Comparison of ENCODE assay signal across 9 cellular contexts in genomic region chr12:110555509-110556406, GRCh38. TPM values are rescaled to one million over a fixed set of nuclear protein-coding genes. Genes with fewer than 3 reads are reported as not detected.
DNase-seq lines count a peak whose midpoint lies in the region; ATAC-seq and TF ChIP-seq lines count a peak whose summit lies in the region.
"Had no signal": no experiment of that assay in that cellular context is flagged by ENCODE, and none has a peak within 500 bp of the region (broad histone marks: within the 10 kb centered on the region; RNA-seq: fewer than 3 reads in every experiment).

No MANE protein-coding gene starts in this region.

- no peaks in the 10 kb centered on the region for H3K27me3 ChIP-seq in CD8-positive, alpha-beta memory T cell (ENCODE audit: insufficient read depth, low read length, poor library complexity, severe bottlenecking)
- H3K27me3 ChIP-seq in neutrophil (no peaks in the 10 kb centered on the region), SJCRH30 (no peaks in the 10 kb centered on the region), ovary (no peaks in the 10 kb centered on the region)

- TF ChIP-seq CTCF in epithelial cell of esophagus (IDR thresholded peaks at IDR 0.05; ENCODE audit: insufficient read depth, low read depth, low read length, missing control alignments): no peak
- TF ChIP-seq CTCF in neutrophil (IDR thresholded peaks at IDR 0.05): no peak
- no peak for TF ChIP-seq CTCF in OCI-LY7 (conservative IDR thresholded peaks at IDR 0.05; ENCODE audit: low read length)
- no peak for TF ChIP-seq CTCF in ovary (IDR thresholded peaks at IDR 0.05)

- peaks cover 42 to 69% (median 51%) of the 10 kb centered on the region in 3 donors for H3K4me1 Mint-ChIP-seq in CD8-positive, alpha-beta memory T cell
- peaks cover 24 to 71% of the 10 kb centered on the region in 2 donors for H3K4me1 Mint-ChIP-seq in stimulated activated naive B cell treated with anti-CD40 and anti-IgM and Interleukin-4, amounts not matched to agents 10 μg/mL and 1 μg/mL and 100 μg/mL, for 72 hours

- H3K4me3 Mint-ChIP-seq in CD8-positive, alpha-beta memory T cell: no peak overlapping the region
- H3K4me3 Mint-ChIP-seq in stimulated activated naive B cell treated with anti-CD40 and anti-IgM and Interleukin-4, amounts not matched to agents 10 μg/mL and 1 μg/mL and 100 μg/mL, for 72 hours: no peak overlapping the region

- no peak for DNase-seq in CD8-positive, alpha-beta memory T cell
- peak; percentile 26 to 74 for DNase-seq in NOMO-1 (lab: John Stamatoyannopoulos, UW; ENCODE audit: unreplicated experiment in 2 of 2)
- peak; percentile 62 for DNase-seq in epithelial cell of esophagus (ENCODE audit: low read depth)
- no peak for DNase-seq in SJCRH30
- no peak for DNase-seq in stimulated activated naive B cell treated with anti-CD40 and anti-IgM and Interleukin-4, amounts not matched to agents 10 μg/mL and 1 μg/mL and 100 μg/mL, for 72 hours
- DNase-seq in OCI-LY7 (ENCODE audit: low spot score): no peak
- no peak for DNase-seq in ovary
- DNase-seq: naive B cell had no signal

- no peak overlapping the region for H3K4me2 ChIP-seq in OCI-LY7 (ENCODE audit: low read length)

- TF ChIP-seq EP300 in ovary (IDR thresholded peaks at IDR 0.05): no peak

- H3K36me3 ChIP-seq in CD8-positive, alpha-beta memory T cell (ENCODE audit: insufficient read depth, low read length): no peaks in the 10 kb centered on the region
- H3K36me3 ChIP-seq in neutrophil (peaks cover 8% of the 10 kb centered on the region), SJCRH30 (0 out of 2 replicates have a peak, but pooled peaks cover 2% of the 10 kb centered on the region), OCI-LY7 (ENCODE audit: insufficient read depth, low read length) (peaks cover 52% of the 10 kb centered on the region), ovary (no peaks in the 10 kb centered on the region)

- CTCF ChIA-PET in CD8-positive, alpha-beta memory T cell (lab: Charles Lee): interaction anchor here (8.2 kb wide), 1 partner anchor 41 kb away, joined by 154 read pairs; no protein-coding TSS in a partner anchor
- CTCF ChIA-PET in OCI-LY7 (lab: Charles Lee; ENCODE audit: unreplicated experiment): no interaction called here

- H3K9me2 ChIP-seq in OCI-LY7 (ENCODE audit: insufficient read depth, low read length): no peaks in the 10 kb centered on the region

- ATAC-seq in stimulated activated naive B cell treated with anti-CD40 and anti-IgM and Interleukin-4, amounts not matched to agents 10 μg/mL and 1 μg/mL and 100 μg/mL, for 72 hours (replicated peaks): no peak

- POLR2A ChIA-PET in CD8-positive, alpha-beta memory T cell (lab: Charles Lee): no interaction called here
- POLR2A ChIA-PET in OCI-LY7 (lab: Charles Lee): interaction anchor here (0.6 to 1.0 kb wide), 2 partner anchors 10 to 12 kb away, joined by 3 to 4 read pairs; no protein-coding TSS in a partner anchor

- H3K9me3 Mint-ChIP-seq in CD8-positive, alpha-beta memory T cell: no peaks in the 10 kb centered on the region
- H3K9me3 Mint-ChIP-seq in stimulated activated naive B cell treated with anti-CD40 and anti-IgM and Interleukin-4, amounts not matched to agents 10 μg/mL and 1 μg/mL and 100 μg/mL, for 72 hours: peaks cover 6% of the 10 kb centered on the region in 2 donors

- H3K4me3 ChIP-seq in CD8-positive, alpha-beta memory T cell (ENCODE audit: low read length): no peak overlapping the region
- H3K4me3 ChIP-seq in epithelial cell of esophagus (ENCODE audit: low read length) (no peak overlapping the region), neutrophil (ENCODE audit: low read depth in 1 of 2, low read length in 1 of 2) (no peak overlapping the region), SJCRH30 (no peak overlapping the region), OCI-LY7 (ENCODE audit: low read depth, low read length, poor library complexity, severe bottlenecking) (no peak overlapping the region), ovary (no peak overlapping the region)

- BruUV-seq in OCI-LY7 (replicated peaks; lab: Mats Ljungman, UMichigan): no TSS peak

- H2AFZ ChIP-seq in OCI-LY7 (ENCODE audit: low read length): no peak overlapping the region

- no peaks in the 10 kb centered on the region for H4K20me1 ChIP-seq in OCI-LY7 (ENCODE audit: insufficient read depth, low read length)

- WGBS in ovary, 3 donors: 30 to 45% (median 34%) methylated on average over 9 of the region's 9 CpGs

- no peaks in the 10 kb centered on the region for H3K27me3 Mint-ChIP-seq in CD8-positive, alpha-beta memory T cell
- no peaks in the 10 kb centered on the region for H3K27me3 Mint-ChIP-seq in stimulated activated naive B cell treated with anti-CD40 and anti-IgM and Interleukin-4, amounts not matched to agents 10 μg/mL and 1 μg/mL and 100 μg/mL, for 72 hours
- H3K27me3 Mint-ChIP-seq: naive B cell had no signal

- H3K36me3 Mint-ChIP-seq in CD8-positive, alpha-beta memory T cell: peaks cover 0 to 22% (median 2%) of the 10 kb centered on the region in 3 donors
- peaks cover 33 to 43% of the 10 kb centered on the region in 2 donors for H3K36me3 Mint-ChIP-seq in stimulated activated naive B cell treated with anti-CD40 and anti-IgM and Interleukin-4, amounts not matched to agents 10 μg/mL and 1 μg/mL and 100 μg/mL, for 72 hours

- H3K27ac Mint-ChIP-seq in CD8-positive, alpha-beta memory T cell: peak overlapping the region in 6 of 8 donors; percentile 22 to 61 (median 48)
- H3K27ac Mint-ChIP-seq in stimulated activated naive B cell treated with anti-CD40 and anti-IgM and Interleukin-4, amounts not matched to agents 10 μg/mL and 1 μg/mL and 100 μg/mL, for 72 hours: no peak overlapping the region

- H3K79me2 ChIP-seq in OCI-LY7 (ENCODE audit: insufficient read depth, low read depth, low read length): peaks cover 90% of the 10 kb centered on the region

- intact Hi-C loops in OCI-LY7 (cut with micrococcal nuclease; ENCODE audit: unreplicated experiment): no loop called here
- intact Hi-C loops in ovary (cut with DNase I): no loop called here

- no peaks in the 10 kb centered on the region for H3K9me3 ChIP-seq in CD8-positive, alpha-beta memory T cell (ENCODE audit: low read length)
- H3K9me3 ChIP-seq in neutrophil (no peaks in the 10 kb centered on the region), SJCRH30 (replicated peaks) (no peaks in the 10 kb centered on the region), OCI-LY7 (ENCODE audit: low read length) (no peaks in the 10 kb centered on the region; the same call in 1 of the 2 replicates), ovary (no peaks in the 10 kb centered on the region)

- no peak overlapping the region for H3K27ac ChIP-seq in CD8-positive, alpha-beta memory T cell (ENCODE audit: low read depth, low read length)
- H3K27ac ChIP-seq in neutrophil (peak overlapping the region; percentile 42), SJCRH30 (no peak overlapping the region), OCI-LY7 (ENCODE audit: low read depth, low read length, poor library complexity, severe bottlenecking) (no peak overlapping the region), ovary (no peak overlapping the region)

- H3K4me1 ChIP-seq in CD8-positive, alpha-beta memory T cell (ENCODE audit: insufficient read depth, low read length): peaks cover 22% of the 10 kb centered on the region
- H3K4me1 ChIP-seq in neutrophil (ENCODE audit: control insufficient read depth in 1 of 2, insufficient read depth in 1 of 2, low read depth in 1 of 2, low read length in 1 of 2) (peaks cover 22 to 23% of the 10 kb centered on the region in 2 experiments), SJCRH30 (no peaks in the 10 kb centered on the region), OCI-LY7 (ENCODE audit: insufficient read depth, low read length, poor library complexity, severe bottlenecking) (peaks cover 3% of the 10 kb centered on the region), ovary (ENCODE audit: insufficient read depth) (peaks cover 9% of the 10 kb centered on the region)

- TF ChIP-seq POLR2A in ovary (IDR thresholded peaks at IDR 0.05): no peak

RNA-seq across cellular contexts. Expression of gene PPTC7, which starts 27.4 kb away (rescaled TPM):
- 10 to 100 TPM; 52.0 TPM for total RNA-seq in CD8-positive, alpha-beta memory T cell
- polyA plus RNA-seq in CD8-positive, alpha-beta memory T cell: 11.7 TPM
- 6.6 and 6.9 TPM in 2 replicates for total RNA-seq in SJCRH30 (2014; rRNA removed; shearing (Covaris generic))
- total RNA-seq in OCI-LY7 (2014; rRNA removed; shearing (Covaris generic)): 8.3 and 11.4 TPM in 2 replicates
- total RNA-seq in OCI-LY7 (2022): 29.7 and 30.6 TPM in 2 replicates
- 10 to 100 TPM; 13.5 to 25.5 (median 22.5) TPM for total RNA-seq in ovary
- 10 to 100 TPM in 1 of 2 donors, 1 to 10 TPM in 1; 10.0 to 19.2 TPM for polyA plus RNA-seq in ovary

RNA-seq across cellular contexts. Expression of gene RAD9B, which starts 53.6 kb away (rescaled TPM):
- total RNA-seq in CD8-positive, alpha-beta memory T cell: 1 to 10 TPM in 1 of 2 experiments, under 1 TPM in 1; 0.74 to 1.9 TPM
- 0.52 TPM for polyA plus RNA-seq in CD8-positive, alpha-beta memory T cell
- total RNA-seq in SJCRH30 (2014; rRNA removed; shearing (Covaris generic)): 1.1 and 2.7 TPM in 2 replicates
- total RNA-seq in OCI-LY7 (2014; rRNA removed; shearing (Covaris generic)): 0.46 and 0.76 TPM in 2 replicates
- total RNA-seq in OCI-LY7 (2022) (1.9 and 3.0 TPM in 2 replicates), ovary (1 to 10 TPM in 5 of 7 donors, under 1 TPM in 2; 0.23 to 3.8 (median 1.8) TPM)
- 1 to 10 TPM in 1 of 2 donors, under 1 TPM in 1; 0.80 to 1.1 TPM for polyA plus RNA-seq in ovary

RNA-seq across cellular contexts. Expression of gene VPS29, which starts 53.8 kb away (rescaled TPM):
- 10 to 100 TPM; 86.4 to 88.3 TPM for total RNA-seq in CD8-positive, alpha-beta memory T cell
- polyA plus RNA-seq in CD8-positive, alpha-beta memory T cell: 150 TPM
- 73.2 and 91.5 TPM in 2 replicates for total RNA-seq in SJCRH30 (2014; rRNA removed; shearing (Covaris generic))
- total RNA-seq in OCI-LY7 (2014; rRNA removed; shearing (Covaris generic)): 52.3 and 80.3 TPM in 2 replicates
- 162 and 168 TPM in 2 replicates for total RNA-seq in OCI-LY7 (2022)
- 10 to 100 TPM; 51.3 to 94.4 (median 66.6) TPM for total RNA-seq in ovary
- polyA plus RNA-seq in ovary: 100 to 1,000 TPM; 106 to 134 TPM

RNA-seq across cellular contexts. Expression of gene TCTN1, which starts 58.2 kb away (rescaled TPM):
- 10 to 100 TPM in 1 of 2 experiments, 1 to 10 TPM in 1; 9.8 to 11.1 TPM for total RNA-seq in CD8-positive, alpha-beta memory T cell
- polyA plus RNA-seq in CD8-positive, alpha-beta memory T cell: 4.6 TPM
- 15.1 and 15.7 TPM in 2 replicates for total RNA-seq in SJCRH30 (2014; rRNA removed; shearing (Covaris generic))
- 4.0 and 8.7 TPM in 2 replicates for total RNA-seq in OCI-LY7 (2014; rRNA removed; shearing (Covaris generic))
- total RNA-seq in OCI-LY7 (2022) (19.9 and 21.0 TPM in 2 replicates), ovary (100 to 1,000 TPM in 1 of 7 donors, 10 to 100 TPM in 6; 43.3 to 122 (median 47.9) TPM)
- polyA plus RNA-seq in ovary: 10 to 100 TPM; 32.7 to 96.1 TPM

Comparison
In these comparisons a context has a peak if more than half of its experiments do, and no peak if none do; other contexts are left out.
1. DNase-seq: peak in NOMO-1 (2 of 2) and epithelial cell of esophagus (single experiment); none in CD8-positive, alpha-beta memory T cell (0 of 5), SJCRH30 (0 of 2), stimulated activated naive B cell treated with anti-CD40 and anti-IgM and Interleukin-4, amounts not matched to agents 10 μg/mL and 1 μg/mL and 100 μg/mL, for 72 hours (single experiment), OCI-LY7 (single experiment) and ovary (0 of 5).